1 cellular context compared by ENCODE assay signal in genomic region chr11:61946894-61947293, GRCh38.
TF ChIP-seq lines count a peak whose summit lies in the region.

No MANE protein-coding gene starts in this region.

TF ChIP-seq in K562, 482 proteins besides CTCF, POLR2A, EP300 and RAD21:
- TF ChIP-seq CTCFL (IDR thresholded peaks at IDR 0.05; ENCODE audit: borderline replicate concordance, insufficient read depth, low read depth, low read length, poor library complexity, severe bottlenecking) (no peak), SNAPC5 (CRISPR knock-in tag; IDR thresholded peaks at IDR 0.05) (no peak), FOS (IDR thresholded peaks at IDR 0.05; ENCODE audit: extremely low read depth, insufficient read length) (no peak), ZNF277 (CRISPR knock-in tag; IDR thresholded peaks at IDR 0.05; ENCODE audit: borderline replicate concordance) (no peak), ID3 (CRISPR knock-in tag; IDR thresholded peaks at IDR 0.05) (no peak), ID3 (tag; IDR thresholded peaks at IDR 0.05) (no peak), PHF8 (IDR thresholded peaks at IDR 0.05; ENCODE audit: borderline replicate concordance, low read length) (no peak), PML (IDR thresholded peaks at IDR 0.05; ENCODE audit: low read length) (no peak), CBFA2T3 (IDR thresholded peaks at IDR 0.05) (no peak), GABPB1 (CRISPR knock-in tag; IDR thresholded peaks at IDR 0.05) (no peak), ETV1 (tag; conservative IDR thresholded peaks at IDR 0.05; ENCODE audit: low read depth) (no peak), HBP1 (CRISPR knock-in tag; IDR thresholded peaks at IDR 0.05) (no peak), OTX1 (CRISPR knock-in tag; IDR thresholded peaks at IDR 0.05) (no peak), SUPT5H (IDR thresholded peaks at IDR 0.05) (no peak), RFX5 (IDR thresholded peaks at IDR 0.05; ENCODE audit: low read depth, low read length) (no peak), ZNF561 (CRISPR knock-in tag; conservative IDR thresholded peaks at IDR 0.05) (no peak), PHF21A (IDR thresholded peaks at IDR 0.05; ENCODE audit: borderline replicate concordance, low read depth) (no peak)
